In the genomic region with DNA sequence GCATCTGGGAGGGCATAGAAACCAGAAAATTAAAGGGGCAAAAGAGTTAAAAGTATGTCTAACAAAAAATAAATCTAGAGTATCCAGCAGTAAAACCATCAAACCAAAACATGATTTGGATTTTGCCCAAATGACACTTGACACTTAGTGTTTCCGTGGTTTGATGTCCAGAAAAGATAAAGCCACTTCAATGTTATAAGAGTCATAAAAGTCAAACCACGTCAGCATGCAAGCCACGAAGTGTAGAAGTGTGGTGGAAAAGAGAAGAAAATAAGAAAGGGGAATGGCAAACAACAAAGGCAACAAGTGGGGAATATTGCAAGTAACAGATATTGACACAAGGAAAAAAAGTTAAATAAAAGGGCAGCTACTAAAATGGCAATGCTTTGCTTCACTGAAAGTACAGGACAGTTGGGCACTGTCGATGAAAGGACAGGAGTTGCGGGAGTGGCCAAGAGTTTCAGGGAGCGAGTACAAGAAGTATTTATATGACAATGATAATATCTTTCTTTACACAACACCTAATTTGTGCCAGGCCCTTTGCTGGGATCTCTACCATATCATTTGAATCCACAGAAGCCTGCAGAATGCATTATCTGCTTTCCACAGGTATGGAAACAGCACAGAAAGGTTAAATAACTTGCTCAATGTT, we compare ENCODE assay signal across 1 cellular context.
TF ChIP-seq lines count a peak whose summit lies in the region.

No MANE protein-coding gene starts in this region.

TF ChIP-seq in HEK293, 187 proteins besides CTCF, POLR2A, EP300 and RAD21 (continued from another document):
- peak; percentile 12; the same call in 1 of the 2 replicates for TF ChIP-seq ZNF639 (tag by site-specific recombination; IDR thresholded peaks at IDR 0.05)
- TF ChIP-seq, protein P1, sequence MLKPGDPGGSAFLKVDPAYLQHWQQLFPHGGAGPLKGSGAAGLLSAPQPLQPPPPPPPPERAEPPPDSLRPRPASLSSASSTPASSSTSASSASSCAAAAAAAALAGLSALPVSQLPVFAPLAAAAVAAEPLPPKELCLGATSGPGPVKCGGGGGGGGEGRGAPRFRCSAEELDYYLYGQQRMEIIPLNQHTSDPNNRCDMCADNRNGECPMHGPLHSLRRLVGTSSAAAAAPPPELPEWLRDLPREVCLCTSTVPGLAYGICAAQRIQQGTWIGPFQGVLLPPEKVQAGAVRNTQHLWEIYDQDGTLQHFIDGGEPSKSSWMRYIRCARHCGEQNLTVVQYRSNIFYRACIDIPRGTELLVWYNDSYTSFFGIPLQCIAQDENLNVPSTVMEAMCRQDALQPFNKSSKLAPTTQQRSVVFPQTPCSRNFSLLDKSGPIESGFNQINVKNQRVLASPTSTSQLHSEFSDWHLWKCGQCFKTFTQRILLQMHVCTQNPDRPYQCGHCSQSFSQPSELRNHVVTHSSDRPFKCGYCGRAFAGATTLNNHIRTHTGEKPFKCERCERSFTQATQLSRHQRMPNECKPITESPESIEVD (tag by site-specific recombination; IDR thresholded peaks at IDR 0.05): peak; percentile 84
- TF ChIP-seq ZNF629 (tag by site-specific recombination; IDR thresholded peaks at IDR 0.05): peak; percentile 32; the same call in 1 of the 2 replicates
- TF ChIP-seq ZNF843 (tag by site-specific recombination; IDR thresholded peaks at IDR 0.05): peak; percentile 76
- peak; percentile 98 for TF ChIP-seq MZF1 (tag by site-specific recombination; IDR thresholded peaks at IDR 0.05; ENCODE audit: borderline replicate concordance)
- TF ChIP-seq HIC1 (tag by site-specific recombination; IDR thresholded peaks at IDR 0.05): peak; percentile 75
- no peak for TF ChIP-seq ZNF404 (tag by site-specific recombination; IDR thresholded peaks at IDR 0.05)
- 0 out of 2 replicates have a peak, but pooled peaks have one; percentile 19 for TF ChIP-seq ZNF398 (tag by site-specific recombination; IDR thresholded peaks at IDR 0.05)
- peak; percentile 7; the same call in 1 of the 2 replicates for TF ChIP-seq REPIN1 (tag by site-specific recombination; IDR thresholded peaks at IDR 0.05; ENCODE audit: low read depth)
- TF ChIP-seq, protein P2, sequence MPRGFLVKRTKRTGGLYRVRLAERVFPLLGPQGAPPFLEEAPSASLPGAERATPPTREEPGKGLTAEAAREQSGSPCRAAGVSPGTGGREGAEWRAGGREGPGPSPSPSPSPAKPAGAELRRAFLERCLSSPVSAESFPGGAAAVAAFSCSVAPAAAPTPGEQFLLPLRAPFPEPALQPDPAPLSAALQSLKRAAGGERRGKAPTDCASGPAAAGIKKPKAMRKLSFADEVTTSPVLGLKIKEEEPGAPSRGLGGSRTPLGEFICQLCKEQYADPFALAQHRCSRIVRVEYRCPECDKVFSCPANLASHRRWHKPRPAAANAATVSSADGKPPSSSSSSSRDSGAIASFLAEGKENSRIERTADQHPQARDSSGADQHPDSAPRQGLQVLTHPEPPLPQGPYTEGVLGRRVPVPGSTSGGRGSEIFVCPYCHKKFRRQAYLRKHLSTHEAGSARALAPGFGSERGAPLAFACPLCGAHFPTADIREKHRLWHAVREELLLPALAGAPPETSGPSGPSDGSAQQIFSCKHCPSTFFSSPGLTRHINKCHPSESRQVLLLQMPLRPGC (tag by site-specific recombination; IDR thresholded peaks at IDR 0.05): no peak
- TF ChIP-seq ZSCAN5A (tag by site-specific recombination; IDR thresholded peaks at IDR 0.05): no peak
- peak; percentile 67; the same call in 1 of the 2 replicates for TF ChIP-seq ZXDB (tag by site-specific recombination; IDR thresholded peaks at IDR 0.05)
- TF ChIP-seq TCF7L2 (IDR thresholded peaks at IDR 0.05; ENCODE audit: borderline replicate concordance, low read depth, low read length): no peak
- TF ChIP-seq ZNF677 (tag by site-specific recombination; IDR thresholded peaks at IDR 0.05): no peak
- TF ChIP-seq FEZF1 (tag by site-specific recombination; IDR thresholded peaks at IDR 0.05): peak; percentile 83
- 0 out of 2 replicates have a peak, but pooled peaks have one; percentile 15 for TF ChIP-seq ZNF610 (tag by site-specific recombination; IDR thresholded peaks at IDR 0.05; ENCODE audit: borderline replicate concordance)
- no peak for TF ChIP-seq ZNF114 (tag by site-specific recombination; IDR thresholded peaks at IDR 0.05)
- TF ChIP-seq OVOL3 (tag by site-specific recombination; IDR thresholded peaks at IDR 0.05): peak; percentile 65; the same call in 1 of the 2 replicates
- TF ChIP-seq OSR2 (tag by site-specific recombination; IDR thresholded peaks at IDR 0.05): peak; percentile 10; the same call in 1 of the 2 replicates
- TF ChIP-seq, protein P3, sequence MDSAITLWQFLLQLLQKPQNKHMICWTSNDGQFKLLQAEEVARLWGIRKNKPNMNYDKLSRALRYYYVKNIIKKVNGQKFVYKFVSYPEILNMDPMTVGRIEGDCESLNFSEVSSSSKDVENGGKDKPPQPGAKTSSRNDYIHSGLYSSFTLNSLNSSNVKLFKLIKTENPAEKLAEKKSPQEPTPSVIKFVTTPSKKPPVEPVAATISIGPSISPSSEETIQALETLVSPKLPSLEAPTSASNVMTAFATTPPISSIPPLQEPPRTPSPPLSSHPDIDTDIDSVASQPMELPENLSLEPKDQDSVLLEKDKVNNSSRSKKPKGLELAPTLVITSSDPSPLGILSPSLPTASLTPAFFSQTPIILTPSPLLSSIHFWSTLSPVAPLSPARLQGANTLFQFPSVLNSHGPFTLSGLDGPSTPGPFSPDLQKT (IDR thresholded peaks at IDR 0.05; ENCODE audit: borderline replicate concordance, low read depth, low read length): no peak
- TF ChIP-seq, protein P4, sequence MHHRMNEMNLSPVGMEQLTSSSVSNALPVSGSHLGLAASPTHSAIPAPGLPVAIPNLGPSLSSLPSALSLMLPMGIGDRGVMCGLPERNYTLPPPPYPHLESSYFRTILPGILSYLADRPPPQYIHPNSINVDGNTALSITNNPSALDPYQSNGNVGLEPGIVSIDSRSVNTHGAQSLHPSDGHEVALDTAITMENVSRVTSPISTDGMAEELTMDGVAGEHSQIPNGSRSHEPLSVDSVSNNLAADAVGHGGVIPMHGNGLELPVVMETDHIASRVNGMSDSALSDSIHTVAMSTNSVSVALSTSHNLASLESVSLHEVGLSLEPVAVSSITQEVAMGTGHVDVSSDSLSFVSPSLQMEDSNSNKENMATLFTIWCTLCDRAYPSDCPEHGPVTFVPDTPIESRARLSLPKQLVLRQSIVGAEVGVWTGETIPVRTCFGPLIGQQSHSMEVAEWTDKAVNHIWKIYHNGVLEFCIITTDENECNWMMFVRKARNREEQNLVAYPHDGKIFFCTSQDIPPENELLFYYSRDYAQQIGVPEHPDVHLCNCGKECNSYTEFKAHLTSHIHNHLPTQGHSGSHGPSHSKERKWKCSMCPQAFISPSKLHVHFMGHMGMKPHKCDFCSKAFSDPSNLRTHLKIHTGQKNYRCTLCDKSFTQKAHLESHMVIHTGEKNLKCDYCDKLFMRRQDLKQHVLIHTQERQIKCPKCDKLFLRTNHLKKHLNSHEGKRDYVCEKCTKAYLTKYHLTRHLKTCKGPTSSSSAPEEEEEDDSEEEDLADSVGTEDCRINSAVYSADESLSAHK (tag by site-specific recombination; IDR thresholded peaks at IDR 0.05): peak; percentile 27; the same call in 1 of the 2 replicates
- peak; percentile 39; the same call in 1 of the 2 replicates for TF ChIP-seq HOXD13 (CRISPR knock-in tag; IDR thresholded peaks at IDR 0.05; ENCODE audit: borderline replicate concordance)
- TF ChIP-seq ZNF18 (tag by site-specific recombination; IDR thresholded peaks at IDR 0.05): 0 out of 2 replicates have a peak, but pooled peaks have one; percentile 27
- TF ChIP-seq, protein P5, sequence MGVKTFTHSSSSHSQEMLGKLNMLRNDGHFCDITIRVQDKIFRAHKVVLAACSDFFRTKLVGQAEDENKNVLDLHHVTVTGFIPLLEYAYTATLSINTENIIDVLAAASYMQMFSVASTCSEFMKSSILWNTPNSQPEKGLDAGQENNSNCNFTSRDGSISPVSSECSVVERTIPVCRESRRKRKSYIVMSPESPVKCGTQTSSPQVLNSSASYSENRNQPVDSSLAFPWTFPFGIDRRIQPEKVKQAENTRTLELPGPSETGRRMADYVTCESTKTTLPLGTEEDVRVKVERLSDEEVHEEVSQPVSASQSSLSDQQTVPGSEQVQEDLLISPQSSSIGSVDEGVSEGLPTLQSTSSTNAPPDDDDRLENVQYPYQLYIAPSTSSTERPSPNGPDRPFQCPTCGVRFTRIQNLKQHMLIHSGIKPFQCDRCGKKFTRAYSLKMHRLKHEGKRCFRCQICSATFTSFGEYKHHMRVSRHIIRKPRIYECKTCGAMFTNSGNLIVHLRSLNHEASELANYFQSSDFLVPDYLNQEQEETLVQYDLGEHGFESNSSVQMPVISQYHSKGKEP (tag by site-specific recombination; IDR thresholded peaks at IDR 0.05): peak; percentile 66; the same call in 1 of the 2 replicates
- TF ChIP-seq ZNF549 (tag by site-specific recombination; IDR thresholded peaks at IDR 0.05): no peak
- no peak for TF ChIP-seq ZFP3 (tag by site-specific recombination; IDR thresholded peaks at IDR 0.05; ENCODE audit: low read depth)
- TF ChIP-seq ZNF501 (tag by site-specific recombination; IDR thresholded peaks at IDR 0.05): 0 out of 2 replicates have a peak, but pooled peaks have one; percentile 17
- peak; percentile 71; the same call in 1 of the 2 replicates for TF ChIP-seq TRIM28 (IDR thresholded peaks at IDR 0.05; ENCODE audit: borderline replicate concordance, low read length)
- TF ChIP-seq SCRT2 (tag by site-specific recombination; IDR thresholded peaks at IDR 0.05): peak; percentile 89
- TF ChIP-seq ZNF692 (tag by site-specific recombination; IDR thresholded peaks at IDR 0.05): peak; percentile 61
